ENCODE assay signal across 13 cellular contexts in genomic region chr12:78759387-78759786, GRCh38.
DNase-seq lines count a peak whose midpoint lies in the region; ATAC-seq, FAIRE-seq and TF ChIP-seq lines count a peak whose summit lies in the region.
"Had no signal": no experiment of that assay in that cellular context is flagged by ENCODE, and none has a peak within 500 bp of the region (broad histone marks: within the 10 kb centered on the region; RNA-seq: fewer than 3 reads in every experiment).

No MANE protein-coding gene starts in this region.

- no peak for TF ChIP-seq RAD21 in A549 (conservative IDR thresholded peaks at IDR 0.05 in 1 of 2, IDR thresholded peaks at IDR 0.05 in 1 of 2)

- no peak overlapping the region for H2AK5ac ChIP-seq in H9 (ENCODE audit: insufficient read length, low read length)

- H2BK5ac ChIP-seq in H9 (ENCODE audit: insufficient read length, low read length), result no peak overlapping the region

- ATAC-seq in A549 (no peak; a peak in 1 of 6 replicates), SK-N-SH treated with all-trans-retinoic acid at 6 μM for 48 hours (no peak), upper lobe of right lung (no peak), HG03025 (IDR thresholded peaks at IDR 0.05; ENCODE audit: low FRiP score, unreplicated experiment) (no peak)
- ATAC-seq: gastroesophageal sphincter had no signal

- no peak overlapping the region for H2BK20ac ChIP-seq in H9 (ENCODE audit: low read depth, low read length, poor library complexity, severe bottlenecking)

- H3K4me1 ChIP-seq in A549, result no peaks in the 10 kb centered on the region
- H3K4me1 ChIP-seq in H9 (ENCODE audit: insufficient read depth, low read length), result no peaks in the 10 kb centered on the region
- H3K4me1 ChIP-seq in upper lobe of right lung, result no peaks in the 10 kb centered on the region
- H3K4me1 ChIP-seq: BLaER1, gastroesophageal sphincter, parathyroid adenoma had no signal

- H3K9ac ChIP-seq in H9 (ENCODE audit: extremely low read depth, insufficient read length, low read length), result no peak overlapping the region
- H3K9ac ChIP-seq: BLaER1, parathyroid adenoma had no signal

- no peak overlapping the region for H4K91ac ChIP-seq in H9 (ENCODE audit: insufficient read length, low read depth, low read length)

- H2BK120ac ChIP-seq in H9 (ENCODE audit: low read depth, low read length, poor library complexity, severe bottlenecking), result no peak overlapping the region

- H2BK12ac ChIP-seq in H9 (ENCODE audit: insufficient read length, low read depth, low read length), result no peak overlapping the region

- no peaks in the 10 kb centered on the region for H3K36me3 ChIP-seq in upper lobe of right lung
- H3K36me3 ChIP-seq: BLaER1, gastroesophageal sphincter had no signal

- POLR2A ChIA-PET in A549 (lab: Yijun Ruan, JAX), result no interaction called here

- no peak for TF ChIP-seq POLR2A in A549 (IDR thresholded peaks at IDR 0.05; ENCODE audit: low read length)

- H3K4me3 ChIP-seq in A549 (no peak overlapping the region), foreskin fibroblast (ENCODE audit: low read depth in 1 of 2, low read length in 2 of 2) (no peak overlapping the region), upper lobe of right lung (no peak overlapping the region)
- H3K4me3 ChIP-seq: BLaER1, gastroesophageal sphincter had no signal

- TF ChIP-seq CTCF in A549 (IDR thresholded peaks at IDR 0.05) (no peak), H9 (conservative IDR thresholded peaks at IDR 0.05) (no peak), foreskin fibroblast (IDR thresholded peaks at IDR 0.05; ENCODE audit: low read depth, low read length) (no peak), upper lobe of right lung (IDR thresholded peaks at IDR 0.05) (no peak)

- H3K79me2 ChIP-seq in H9 (ENCODE audit: insufficient read depth, low read length), result no peaks in the 10 kb centered on the region
- H3K79me2 ChIP-seq: parathyroid adenoma had no signal

- H3K79me1 ChIP-seq in H9 (ENCODE audit: insufficient read depth, low read depth, low read length, poor library complexity, severe bottlenecking), result no peaks in the 10 kb centered on the region

- 88% methylated on average over 4 of the region's 4 CpGs for WGBS in A549 (ENCODE audit: missing lambda C conversion rate)
- WGBS in H9 (ENCODE audit: extremely low coverage, insufficient read length, low lambda C conversion rate), result no CpG with 5 or more reads among the region's 4 CpGs

- H4K5ac ChIP-seq in H9 (ENCODE audit: insufficient read length, low read depth, low read length), result no peak overlapping the region

- no peak for TF ChIP-seq EP300 in A549 (IDR thresholded peaks at IDR 0.05)

- H3K4ac ChIP-seq in H9 (ENCODE audit: low read depth, low read length), result no peak overlapping the region

- H3K4me2 ChIP-seq in A549 (no peak overlapping the region), H9 (ENCODE audit: insufficient read depth, insufficient read length, low read length) (no peak overlapping the region)
- H3K4me2 ChIP-seq: BLaER1 had no signal

- H4K8ac ChIP-seq in H9 (replicated peaks; ENCODE audit: insufficient read length, low read depth, low read length), result no peak overlapping the region

- H3K27ac ChIP-seq in A549 (peak overlapping the region in 1 of 2 experiments; percentile 63; a peak in 3 of 6 replicates), H9 (ENCODE audit: insufficient read length, low read depth, low read length) (no peak overlapping the region), upper lobe of right lung (no peak overlapping the region)
- H3K27ac ChIP-seq: BLaER1, gastroesophageal sphincter, parathyroid adenoma had no signal

- H3K56ac ChIP-seq in H9 (ENCODE audit: insufficient read length, low read depth, low read length), result no peak overlapping the region

- no peak overlapping the region for H3K4me3 Mint-ChIP-seq in H9
- H3K4me3 Mint-ChIP-seq: central memory CD8-positive, alpha-beta T cell had no signal

- H3K27me3 Mint-ChIP-seq in H9 (ENCODE audit: low read depth), result no peaks in the 10 kb centered on the region
- H3K27me3 Mint-ChIP-seq: central memory CD8-positive, alpha-beta T cell had no signal

- H2AFZ ChIP-seq in H9 (ENCODE audit: low read length), result no peak overlapping the region
- H2AFZ ChIP-seq: parathyroid adenoma had no signal

- H4K20me1 ChIP-seq in H9 (ENCODE audit: control insufficient read depth, insufficient read depth, insufficient read length), result no peaks in the 10 kb centered on the region
- H4K20me1 ChIP-seq: BLaER1 had no signal

- H3K4me1 Mint-ChIP-seq in H9, result no peaks in the 10 kb centered on the region
- H3K4me1 Mint-ChIP-seq: central memory CD8-positive, alpha-beta T cell had no signal

- intact Hi-C loops in upper lobe of right lung (cut with DNase I), result no loop called here

- H3K9me3 ChIP-seq in A549, result peaks cover 5% of the 10 kb centered on the region; the same call in 1 of the 3 replicates
- H3K9me3 ChIP-seq in H9 (ENCODE audit: control insufficient read depth, low read depth, low read length), result no peaks in the 10 kb centered on the region
- no peaks in the 10 kb centered on the region for H3K9me3 ChIP-seq in upper lobe of right lung
- H3K9me3 ChIP-seq: gastroesophageal sphincter had no signal

- peaks cover 0 to 4% of the 10 kb centered on the region in 2 experiments; a peak in 4 of 5 replicates for H3K9me3 Mint-ChIP-seq in H9

- CTCF ChIA-PET in A549 (lab: Yijun Ruan, JAX), result no interaction called here

- no peak overlapping the region for H3K14ac ChIP-seq in H9 (ENCODE audit: insufficient read depth, low read length)

- no peak overlapping the region for H3K18ac ChIP-seq in H9 (ENCODE audit: insufficient read length, low read depth, low read length)

- peaks cover 0 to 5% (median 0%) of the 10 kb centered on the region in 3 experiments; a peak in 1 of 7 replicates for H3K36me3 Mint-ChIP-seq in H9 (ENCODE audit: insufficient read depth in 1 of 3, low read depth in 3 of 3)

- H3K23me2 ChIP-seq in H9 (ENCODE audit: insufficient read length, low read depth, low read length, poor library complexity, severe bottlenecking), result no peaks in the 10 kb centered on the region

- no peak overlapping the region for H3K23ac ChIP-seq in H9 (ENCODE audit: insufficient read length, low read depth, low read length)

- no peak for FAIRE-seq in A549 (lab: Jason Lieb, UNC)

- no peak overlapping the region for H3K27ac Mint-ChIP-seq in H9

- H3T11ph ChIP-seq in H9 (ENCODE audit: low read length), result no peak overlapping the region

- no peak overlapping the region for H2BK15ac ChIP-seq in H9 (ENCODE audit: low read depth, low read length)

- H3K27me3 ChIP-seq in H9 (ENCODE audit: insufficient read depth, low read length) (no peaks in the 10 kb centered on the region), upper lobe of right lung (no peaks in the 10 kb centered on the region)
- H3K27me3 ChIP-seq: BLaER1, gastroesophageal sphincter had no signal

- DNase-seq in A549 (ENCODE audit: low read depth in 1 of 2, low spot score in 1 of 2), result peak in 1 of 2 experiments; percentile 49
- peak; percentile 38 for DNase-seq in H9
- peak; percentile 53 to 75 for DNase-seq in foreskin fibroblast
- DNase-seq in nucleus accumbens (lab: John Stamatoyannopoulos, UW), result no peak
- no peak for DNase-seq in stimulated activated CD4-positive, alpha-beta T cell treated with anti-CD3 and anti-CD28 coated beads, Interleukin-12 subunit alpha, Interleukin-12 subunit beta, amount 100 ng/mL, for 4 hours
- DNase-seq in upper lobe of right lung, result no peak
- DNase-seq: Right ventricle myocardium superior had no signal

TF ChIP-seq in A549, 52 proteins besides CTCF, POLR2A, EP300 and RAD21 (continues in another document):
- no peak for TF ChIP-seq PBX3 (IDR thresholded peaks at IDR 0.05)
- no peak for TF ChIP-seq CEBPB (IDR thresholded peaks at IDR 0.05)
- TF ChIP-seq JUN (IDR thresholded peaks at IDR 0.05), result no peak
- no peak for TF ChIP-seq SMC3 (IDR thresholded peaks at IDR 0.05)
- no peak for TF ChIP-seq ESRRA (IDR thresholded peaks at IDR 0.05; ENCODE audit: borderline replicate concordance, low read length)
- TF ChIP-seq TP53 (CRISPR knock-in tag; IDR thresholded peaks at IDR 0.05), result no peak
- TF ChIP-seq JUNB (IDR thresholded peaks at IDR 0.05), result no peak
- no peak for TF ChIP-seq CBX2 (IDR thresholded peaks at IDR 0.05; ENCODE audit: borderline replicate concordance, low read depth)
- TF ChIP-seq GATA3 (IDR thresholded peaks at IDR 0.05; ENCODE audit: borderline replicate concordance), result no peak
- peak; percentile 88 for TF ChIP-seq NFE2L2 (conservative IDR thresholded peaks at IDR 0.05; ENCODE audit: low read length)

TF ChIP-seq in SK-N-SH treated with all-trans-retinoic acid at 6 μM for 48 hours, 23 proteins besides CTCF, POLR2A, EP300 and RAD21:
- TF ChIP-seq TCF4 (CRISPR knock-in tag; IDR thresholded peaks at IDR 0.05; ENCODE audit: borderline replicate concordance), result no peak
- no peak for TF ChIP-seq ZNF565 (CRISPR knock-in tag; conservative IDR thresholded peaks at IDR 0.05; ENCODE audit: low read depth)
- no peak for TF ChIP-seq SNAI2 (CRISPR knock-in tag; IDR thresholded peaks at IDR 0.05)
- TF ChIP-seq RARB (CRISPR knock-in tag; IDR thresholded peaks at IDR 0.05), result no peak
- TF ChIP-seq OSR1 (CRISPR knock-in tag; IDR thresholded peaks at IDR 0.05), result no peak
- 0 out of 2 replicates have a peak, but pooled peaks have one; percentile 50 for TF ChIP-seq CSDC2 (CRISPR knock-in tag; IDR thresholded peaks at IDR 0.05)

Comparison
In these comparisons a context has a peak if more than half of its experiments do, and no peak if none do; other contexts are left out.
1. DNase-seq: peak in H9 (single experiment) and foreskin fibroblast (2 of 2); none in nucleus accumbens (0 of 56), stimulated activated CD4-positive, alpha-beta T cell treated with anti-CD3 and anti-CD28 coated beads, Interleukin-12 subunit alpha, Interleukin-12 subunit beta, amount 100 ng/mL, for 4 hours (single experiment) and upper lobe of right lung (single experiment).